ENCODE assay signal across 8 cellular contexts in genomic region chr18:44680271-44681038, GRCh38. TPM values are rescaled to one million over a fixed set of nuclear protein-coding genes. Genes with fewer than 3 reads are reported as not detected.
DNase-seq lines count a peak whose midpoint lies in the region; ATAC-seq and TF ChIP-seq lines count a peak whose summit lies in the region.

SETBP1 (plus strand) TSS chr18:44680888; CDS start chr18:44701347, 20,459 bp downstream.

- peaks cover 50% of the 10 kb centered on the region for H3K4me1 ChIP-seq in vagina

- no peaks in the 10 kb centered on the region for H3K36me3 ChIP-seq in vagina

- H3K4me3 Mint-ChIP-seq in activated naive CD8-positive, alpha-beta T cell: peak within 1 kb of the TSS; percentile 89

- no peaks in the 10 kb centered on the region for H3K36me3 Mint-ChIP-seq in activated naive CD8-positive, alpha-beta T cell

- intact Hi-C loops in Right ventricle myocardium superior (cut with DNase I) (loop anchor here (5.0 to 10.0 kb wide), 2 partner anchors 214 to 532 kb away; no protein-coding TSS in a partner anchor), vagina (cut with DNase I) (loop anchor here (10.0 kb wide), 1 partner anchor 94 kb away; no protein-coding TSS in a partner anchor)

- no peaks in the 10 kb centered on the region for H3K27me3 ChIP-seq in vagina

- no peaks in the 10 kb centered on the region for H3K9me3 ChIP-seq in vagina

- H3K9me3 Mint-ChIP-seq in activated naive CD8-positive, alpha-beta T cell (ENCODE audit: low read depth): no peaks in the 10 kb centered on the region

- TF ChIP-seq POLR2A in vagina (IDR thresholded peaks at IDR 0.05): peak in 1 of 2 donors; percentile 7

- H3K4me3 ChIP-seq in vagina: peak within 1 kb of the TSS; percentile 67 to 94

- ATAC-seq in HG02623 (IDR thresholded peaks at IDR 0.05; ENCODE audit: unreplicated experiment) (peak; percentile 24), Right ventricle myocardium superior (ENCODE audit: poor library complexity) (peak; percentile 34), omental fat pad (ENCODE audit: low FRiP score) (peak; percentile 37), GM19397 (IDR thresholded peaks at IDR 0.05; ENCODE audit: unreplicated experiment) (no peak)

- peaks cover 9% of the 10 kb centered on the region for H3K4me1 Mint-ChIP-seq in activated naive CD8-positive, alpha-beta T cell (ENCODE audit: low read depth)

- DNase-seq in DMS53 (lab: John Stamatoyannopoulos, UW): peak; percentile 82
- peak; percentile 85 for DNase-seq in NCI-H82 (lab: John Stamatoyannopoulos, UW)
- peak; percentile 71 for DNase-seq in Right ventricle myocardium superior
- no peak for DNase-seq in omental fat pad (ENCODE audit: low spot score)
- DNase-seq in vagina (ENCODE audit: extremely low spot score in 2 of 2): no peak

- peaks cover 28% of the 10 kb centered on the region for H3K27me3 Mint-ChIP-seq in activated naive CD8-positive, alpha-beta T cell

- H3K27ac Mint-ChIP-seq in activated naive CD8-positive, alpha-beta T cell: peak within 1 kb of the TSS; percentile 16

- peak within 1 kb of the TSS; percentile 96 for H3K27ac ChIP-seq in vagina

- no peak for TF ChIP-seq CTCF in omental fat pad (IDR thresholded peaks at IDR 0.05)
- TF ChIP-seq CTCF in vagina (IDR thresholded peaks at IDR 0.05): no peak

RNA-seq across cellular contexts. Expression of gene SETBP1, which starts in this region (rescaled TPM):
- total RNA-seq in Right ventricle myocardium superior (6.3 TPM), omental fat pad (10 to 100 TPM; 14.5 to 34.2 (median 19.3) TPM), vagina (38.1 TPM)

Comparison
In these comparisons a context has a peak if more than half of its experiments do, and no peak if none do; other contexts are left out.
1. DNase-seq: peak in DMS53 (single experiment), NCI-H82 (single experiment) and Right ventricle myocardium superior (single experiment); none in omental fat pad (single experiment) and vagina (0 of 2).